In the genomic region with DNA sequence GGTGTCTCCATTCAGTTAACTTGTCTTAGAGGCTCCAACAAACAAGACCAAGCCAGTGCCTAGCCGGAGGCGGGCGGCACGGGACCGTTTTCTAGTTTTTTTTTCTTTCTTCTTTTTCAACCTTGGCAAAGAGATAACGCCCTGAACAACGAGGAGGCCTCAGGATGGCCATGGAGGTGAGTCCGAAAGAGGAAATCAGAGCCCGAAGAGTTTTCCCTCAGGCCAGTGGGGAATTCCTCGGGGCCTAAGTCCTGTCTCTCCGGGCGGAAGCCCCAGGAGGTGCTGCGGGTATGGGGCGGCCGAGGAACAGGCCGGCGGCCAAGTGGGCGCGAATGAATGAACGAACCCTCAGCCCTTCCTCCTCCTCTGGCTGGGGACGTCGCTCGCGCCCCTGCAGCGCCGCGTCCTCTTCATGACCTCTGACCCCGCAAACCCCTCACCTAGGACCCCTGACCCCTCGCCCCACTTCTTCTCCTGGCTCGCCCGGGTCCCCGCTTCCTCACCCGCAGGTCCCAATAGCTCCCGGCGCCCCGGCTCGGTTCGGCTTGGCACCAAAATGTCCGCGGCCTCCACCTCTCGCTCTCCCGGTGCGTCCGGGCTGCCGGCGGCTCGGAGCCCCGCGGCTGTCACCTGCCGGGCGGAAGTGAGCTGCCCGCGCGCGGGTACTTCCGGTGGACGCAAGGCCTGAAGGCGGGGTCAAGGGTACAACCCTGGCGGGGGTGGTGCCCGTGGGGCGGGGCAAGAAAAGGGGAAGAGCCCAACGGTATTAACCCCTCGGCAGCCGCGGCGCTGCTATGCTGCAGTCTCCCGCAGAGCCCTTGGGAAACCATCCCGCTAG, we compare ENCODE assay signal across 8 cellular contexts.
DNase-seq lines count a peak whose midpoint lies in the region; ATAC-seq lines count a peak whose summit lies in the region.

A gene (minus strand): TSS at position 650 of the 838 bp plus-strand sequence. CDS start 21,327 bp downstream, outside the sequence.

- peak; percentile 98 for DNase-seq in COLO668 (lab: John Stamatoyannopoulos, UW; ENCODE audit: unreplicated experiment)
- DNase-seq in HUDEP-2 (lab: John Stamatoyannopoulos, UW; ENCODE audit: unreplicated experiment in 76 of 76), result peak in 75 of 76 experiments; percentile 26 to 98 (median 91)
- DNase-seq in NOMO-1 treated with dmso at 0.1 percent for 144 hours (lab: John Stamatoyannopoulos, UW; ENCODE audit: unreplicated experiment), result peak; percentile 90
- peak; percentile 81 to 90 (median 82) for DNase-seq in activated CD8-positive, alpha-beta memory T cell treated with anti-CD3 and anti-CD28 coated beads for 48 hours (ENCODE audit: low read depth in 2 of 3, low spot score in 2 of 3)
- peak; percentile 87 to 91 (median 90) for DNase-seq in effector memory CD8-positive, alpha-beta T cell
- DNase-seq in memory B cell (ENCODE audit: low spot score in 2 of 2), result peak; percentile 84
- peak; percentile 89 for DNase-seq in stimulated activated CD8-positive, alpha-beta memory T cell treated with anti-CD3 and anti-CD28 coated beads, Interleukin-12 subunit alpha, Interleukin-12 subunit beta, amount 100 ng/mL, for 24 hours (ENCODE audit: extremely low read depth)

- peaks cover 19% of the 10 kb centered on the region for H3K36me3 Mint-ChIP-seq in effector memory CD8-positive, alpha-beta T cell (ENCODE audit: insufficient read depth)
- H3K36me3 Mint-ChIP-seq in memory B cell, result peaks cover 4% of the 10 kb centered on the region

- H3K4me3 Mint-ChIP-seq in effector memory CD8-positive, alpha-beta T cell, result peak within 1 kb of the TSS; percentile 87 to 89
- H3K4me3 Mint-ChIP-seq in memory B cell, result peak within 1 kb of the TSS; percentile 93

- peaks cover 18 to 34% of the 10 kb centered on the region in 2 donors for H3K4me1 Mint-ChIP-seq in effector memory CD8-positive, alpha-beta T cell (ENCODE audit: low read depth in 2 of 2)
- peaks cover 40% of the 10 kb centered on the region for H3K4me1 Mint-ChIP-seq in memory B cell

- ATAC-seq in GM21367 (IDR thresholded peaks at IDR 0.05; ENCODE audit: unreplicated experiment) (peak; percentile 68), memory B cell (ENCODE audit: low read depth) (peak; percentile 70)
- ATAC-seq in effector memory CD8-positive, alpha-beta T cell (replicated peaks), result peak; percentile 93

- H3K27ac Mint-ChIP-seq in effector memory CD8-positive, alpha-beta T cell, result peak within 1 kb of the TSS; percentile 92 to 93
- peak within 1 kb of the TSS; percentile 94 for H3K27ac Mint-ChIP-seq in memory B cell

- H3K27me3 Mint-ChIP-seq in effector memory CD8-positive, alpha-beta T cell, result no peaks in the 10 kb centered on the region
- H3K27me3 Mint-ChIP-seq in memory B cell, result no peaks in the 10 kb centered on the region

- no peaks in the 10 kb centered on the region for H3K9me3 Mint-ChIP-seq in effector memory CD8-positive, alpha-beta T cell
- H3K9me3 Mint-ChIP-seq in memory B cell, result no peaks in the 10 kb centered on the region

Comparison
In these comparisons a context has a peak if more than half of its experiments do, and no peak if none do; other contexts are left out.
1. Peak in every context shown above with its lines: DNase-seq and ATAC-seq.